19 cellular contexts compared by ENCODE assay signal in genomic region chr1:39322431-39322830, GRCh38.
DNase-seq lines count a peak whose midpoint lies in the region; ATAC-seq and TF ChIP-seq lines count a peak whose summit lies in the region.
"Had no signal": no experiment of that assay in that cellular context is flagged by ENCODE, and none has a peak within 500 bp of the region (broad histone marks: within the 10 kb centered on the region; RNA-seq: fewer than 3 reads in every experiment).

No MANE protein-coding gene starts in this region.

- no peak overlapping the region for H3K4me3 ChIP-seq in muscle layer of colon (ENCODE audit: low read depth in 1 of 2, low read length in 2 of 2)
- H3K4me3 ChIP-seq: BLaER1 treated with 17β-estradiol and CSF1 and Interleukin-3, amounts not matched to agents 10 nM and 100 nM; GM23338; SJCRH30 had no signal

- no peaks in the 10 kb centered on the region for H3K4me1 ChIP-seq in muscle layer of colon (ENCODE audit: insufficient read depth, low read length)
- H3K4me1 ChIP-seq: SJCRH30 had no signal

- no peak for TF ChIP-seq CTCF in natural killer cell (IDR thresholded peaks at IDR 0.05)

- peak overlapping the region; percentile 15 to 21 for H3K27ac Mint-ChIP-seq in natural killer cell
- no peak overlapping the region for H3K27ac Mint-ChIP-seq in natural killer cell treated with Interleukin-12 subunit alpha and Interleukin-12 subunit beta and Interleukin-15 and Interleukin-18, amount 100 ng/mL, for 72 hours
- H3K27ac Mint-ChIP-seq in activated naive CD8-positive, alpha-beta T cell treated with anti-CD3 and anti-CD28 coated beads, Interleukin-2, amount 50 U/mL, for 24 hours: peak overlapping the region; percentile 46
- H3K27ac Mint-ChIP-seq in T-helper 2 cell treated with Interferon-gamma antibody and Interleukin-4, amounts not matched to agents 5 μg/mL and 100 μg/mL, for 36 hours: no peak overlapping the region
- H3K27ac Mint-ChIP-seq: GM23338 had no signal

- H3K9me3 ChIP-seq in muscle layer of colon (ENCODE audit: low read length): no peaks in the 10 kb centered on the region
- H3K9me3 ChIP-seq: BLaER1 treated with 17β-estradiol and CSF1 and Interleukin-3, amounts not matched to agents 10 nM and 100 nM; SJCRH30 had no signal

- peaks cover under 1 to 12% of the 10 kb centered on the region in 2 donors for H3K4me1 Mint-ChIP-seq in natural killer cell
- peaks cover 7 to 17% of the 10 kb centered on the region in 2 donors for H3K4me1 Mint-ChIP-seq in natural killer cell treated with Interleukin-12 subunit alpha and Interleukin-12 subunit beta and Interleukin-15 and Interleukin-18, amount 100 ng/mL, for 72 hours (ENCODE audit: low read depth in 2 of 2)
- H3K4me1 Mint-ChIP-seq in activated naive CD8-positive, alpha-beta T cell treated with anti-CD3 and anti-CD28 coated beads, Interleukin-2, amount 50 U/mL, for 24 hours: peaks cover 26% of the 10 kb centered on the region
- peaks cover 8% of the 10 kb centered on the region for H3K4me1 Mint-ChIP-seq in T-helper 2 cell treated with Interferon-gamma antibody and Interleukin-4, amounts not matched to agents 5 μg/mL and 100 μg/mL, for 36 hours (ENCODE audit: low read depth)
- H3K4me1 Mint-ChIP-seq: GM23338 had no signal

- intact Hi-C loops in natural killer cell (cut with micrococcal nuclease): no loop called here

- DNase-seq in natural killer cell: no peak
- no peak for DNase-seq in natural killer cell treated with Interleukin-12 subunit alpha and Interleukin-12 subunit beta and Interleukin-15 and Interleukin-18, amount 100 ng/mL, for 72 hours (ENCODE audit: low spot score)
- DNase-seq in activated naive CD8-positive, alpha-beta T cell treated with anti-CD3 and anti-CD28 coated beads, Interleukin-2, amount 50 U/mL, for 24 hours: no peak
- no peak for DNase-seq in T-helper 2 cell treated with Interferon-gamma antibody and Interleukin-4, amounts not matched to agents 5 μg/mL and 100 μg/mL, for 36 hours (ENCODE audit: low spot score)
- no peak for DNase-seq in stimulated activated CD4-positive, alpha-beta T cell treated with anti-CD3 and anti-CD28 coated beads, Interleukin-2, amount 100 ng/mL, for 24 hours
- DNase-seq: HCEC 1CT, Karpas-422, NCI-H1048, NCI-H1436, NCI-H2029, NCI-H446 treated with DMSO at 0.1 percent for 48 hours, NCI-H69, SJCRH30 had no signal

- peaks cover 37% of the 10 kb centered on the region for H3K36me3 Mint-ChIP-seq in natural killer cell
- H3K36me3 Mint-ChIP-seq in natural killer cell treated with Interleukin-12 subunit alpha and Interleukin-12 subunit beta and Interleukin-15 and Interleukin-18, amount 100 ng/mL, for 72 hours: peaks cover 42% of the 10 kb centered on the region
- H3K36me3 Mint-ChIP-seq in activated naive CD8-positive, alpha-beta T cell treated with anti-CD3 and anti-CD28 coated beads, Interleukin-2, amount 50 U/mL, for 24 hours (ENCODE audit: low read depth): peaks cover 50% of the 10 kb centered on the region
- peaks cover 61% of the 10 kb centered on the region for H3K36me3 Mint-ChIP-seq in T-helper 2 cell treated with Interferon-gamma antibody and Interleukin-4, amounts not matched to agents 5 μg/mL and 100 μg/mL, for 36 hours (ENCODE audit: low read depth)

- H3K36me3 ChIP-seq in muscle layer of colon (ENCODE audit: insufficient read depth, low read length): peaks cover 92% of the 10 kb centered on the region

- H3K27ac ChIP-seq in muscle layer of colon (ENCODE audit: low read depth, low read length): peak overlapping the region; percentile 59
- H3K27ac ChIP-seq: BLaER1 treated with 17β-estradiol and CSF1 and Interleukin-3, amounts not matched to agents 10 nM and 100 nM; SJCRH30 had no signal

- no peaks in the 10 kb centered on the region for H3K27me3 Mint-ChIP-seq in natural killer cell (ENCODE audit: low read depth in 2 of 2)
- H3K27me3 Mint-ChIP-seq in natural killer cell treated with Interleukin-12 subunit alpha and Interleukin-12 subunit beta and Interleukin-15 and Interleukin-18, amount 100 ng/mL, for 72 hours: no peaks in the 10 kb centered on the region
- H3K27me3 Mint-ChIP-seq in activated naive CD8-positive, alpha-beta T cell treated with anti-CD3 and anti-CD28 coated beads, Interleukin-2, amount 50 U/mL, for 24 hours: no peaks in the 10 kb centered on the region
- H3K27me3 Mint-ChIP-seq in T-helper 2 cell treated with Interferon-gamma antibody and Interleukin-4, amounts not matched to agents 5 μg/mL and 100 μg/mL, for 36 hours (ENCODE audit: low read depth): no peaks in the 10 kb centered on the region
- H3K27me3 Mint-ChIP-seq: IgD-negative memory B cell had no signal

- ATAC-seq in natural killer cell: no peak
- ATAC-seq in natural killer cell treated with Interleukin-12 subunit alpha and Interleukin-12 subunit beta and Interleukin-15 and Interleukin-18, amount 100 ng/mL, for 72 hours: no peak
- ATAC-seq in activated naive CD8-positive, alpha-beta T cell treated with anti-CD3 and anti-CD28 coated beads, Interleukin-2, amount 50 U/mL, for 24 hours: no peak
- ATAC-seq in GM21717 (IDR thresholded peaks at IDR 0.05; ENCODE audit: unreplicated experiment): no peak
- ATAC-seq: GM23338, Panc1 had no signal

- no peaks in the 10 kb centered on the region for H3K9me3 Mint-ChIP-seq in natural killer cell
- H3K9me3 Mint-ChIP-seq in natural killer cell treated with Interleukin-12 subunit alpha and Interleukin-12 subunit beta and Interleukin-15 and Interleukin-18, amount 100 ng/mL, for 72 hours: no peaks in the 10 kb centered on the region
- H3K9me3 Mint-ChIP-seq in activated naive CD8-positive, alpha-beta T cell treated with anti-CD3 and anti-CD28 coated beads, Interleukin-2, amount 50 U/mL, for 24 hours: no peaks in the 10 kb centered on the region
- no peaks in the 10 kb centered on the region for H3K9me3 Mint-ChIP-seq in T-helper 2 cell treated with Interferon-gamma antibody and Interleukin-4, amounts not matched to agents 5 μg/mL and 100 μg/mL, for 36 hours
- H3K9me3 Mint-ChIP-seq: GM23338, IgD-negative memory B cell had no signal

- no peak overlapping the region for H3K4me3 Mint-ChIP-seq in natural killer cell
- no peak overlapping the region for H3K4me3 Mint-ChIP-seq in natural killer cell treated with Interleukin-12 subunit alpha and Interleukin-12 subunit beta and Interleukin-15 and Interleukin-18, amount 100 ng/mL, for 72 hours
- no peak overlapping the region for H3K4me3 Mint-ChIP-seq in activated naive CD8-positive, alpha-beta T cell treated with anti-CD3 and anti-CD28 coated beads, Interleukin-2, amount 50 U/mL, for 24 hours
- H3K4me3 Mint-ChIP-seq in T-helper 2 cell treated with Interferon-gamma antibody and Interleukin-4, amounts not matched to agents 5 μg/mL and 100 μg/mL, for 36 hours: no peak overlapping the region
- H3K4me3 Mint-ChIP-seq: GM23338 had no signal

- no peak overlapping the region for H3K9ac ChIP-seq in muscle layer of colon (ENCODE audit: low read length)
- H3K9ac ChIP-seq: BLaER1 treated with 17β-estradiol and CSF1 and Interleukin-3, amounts not matched to agents 10 nM and 100 nM had no signal

- no peaks in the 10 kb centered on the region for H3K27me3 ChIP-seq in muscle layer of colon (ENCODE audit: control insufficient read depth in 1 of 2, insufficient read depth in 2 of 2, low read length in 2 of 2)
- H3K27me3 ChIP-seq: BLaER1 treated with 17β-estradiol and CSF1 and Interleukin-3, amounts not matched to agents 10 nM and 100 nM; SJCRH30 had no signal

Comparison
In these comparisons a context has a peak if more than half of its experiments do, and no peak if none do; other contexts are left out.
1. H3K27ac Mint-ChIP-seq: peak in natural killer cell (2 of 2) and activated naive CD8-positive, alpha-beta T cell treated with anti-CD3 and anti-CD28 coated beads, Interleukin-2, amount 50 U/mL, for 24 hours (single experiment); none in natural killer cell treated with Interleukin-12 subunit alpha and Interleukin-12 subunit beta and Interleukin-15 and Interleukin-18, amount 100 ng/mL, for 72 hours (0 of 2) and T-helper 2 cell treated with Interferon-gamma antibody and Interleukin-4, amounts not matched to agents 5 μg/mL and 100 μg/mL, for 36 hours (single experiment).